Comparison of ENCODE assay signal across 15 cellular contexts in genomic region chr2:85503168-85503610, GRCh38. TPM values are rescaled to one million over a fixed set of nuclear protein-coding genes. Genes with fewer than 3 reads are reported as not detected.
A peak's percentile ranks its signal among the peaks of the same experiment; 100 is the strongest.
DNase-seq lines count a peak whose midpoint lies in the region; ATAC-seq, FAIRE-seq and TF ChIP-seq lines count a peak whose summit lies in the region.
"Had no signal": no experiment of that assay in that cellular context is flagged by ENCODE, and none has a peak within 500 bp of the region (broad histone marks: within the 10 kb centered on the region; RNA-seq: fewer than 3 reads in every experiment).

No MANE protein-coding gene starts in this region.

- DNase-seq in A549 (ENCODE audit: low read depth in 1 of 2, low spot score in 1 of 2) (peak in 1 of 2 experiments; percentile 51), mucosa of gallbladder (ENCODE audit: low spot score) (peak; percentile 74), neural progenitor cell (ENCODE audit: low spot score) (no peak), natural killer cell (no peak)
- DNase-seq in naive thymus-derived CD8-positive, alpha-beta T cell = no peak
- DNase-seq: activated CD4-positive, alpha-beta T cell treated with anti-CD3 and anti-CD28 coated beads for 4 hours; COR-L47; left lung; NCI-H1694; NCI-H510A had no signal

- no peak for TF ChIP-seq RAD21 in A549 (conservative IDR thresholded peaks at IDR 0.05 in 1 of 2, IDR thresholded peaks at IDR 0.05 in 1 of 2)

- 77% methylated on average over 10 of the region's 10 CpGs for WGBS in A549 (ENCODE audit: missing lambda C conversion rate)

- H3K4me3 ChIP-seq in A549 = no peak overlapping the region
- H3K4me3 ChIP-seq in duodenal mucosa (ENCODE audit: low read depth in 1 of 2, low read length in 2 of 2) = peak overlapping the region; percentile 20 to 30
- no peak overlapping the region for H3K4me3 ChIP-seq in neural progenitor cell
- H3K4me3 ChIP-seq: left lung had no signal

- H3K4me3 Mint-ChIP-seq in neural progenitor cell = no peak overlapping the region
- no peak overlapping the region for H3K4me3 Mint-ChIP-seq in natural killer cell
- no peak overlapping the region for H3K4me3 Mint-ChIP-seq in naive thymus-derived CD8-positive, alpha-beta T cell
- H3K4me3 Mint-ChIP-seq: T-helper 1 cell treated with Interleukin-12 subunit alpha and Interleukin-12 subunit beta and Interleukin-4 antibody, amounts not matched to agents 30 μg/mL and 1 μg/mL, for 36 hours had no signal

- FAIRE-seq in A549 (lab: Jason Lieb, UNC) = no peak
- FAIRE-seq: GM18507 had no signal

- intact Hi-C loops in natural killer cell (cut with micrococcal nuclease) = no loop called here

- peak overlapping the region; percentile 50 for H3K4me2 ChIP-seq in A549
- H3K4me2 ChIP-seq in neural progenitor cell = no peak overlapping the region

- peak overlapping the region; percentile 61 to 83 for H3K27ac ChIP-seq in A549
- peak overlapping the region; percentile 30 for H3K27ac ChIP-seq in KOPT-K1 (ENCODE audit: low read depth, low read length, poor library complexity, severe bottlenecking)
- peak overlapping the region; percentile 76 for H3K27ac ChIP-seq in duodenal mucosa (ENCODE audit: low read depth, low read length)
- H3K27ac ChIP-seq in neural progenitor cell = no peak overlapping the region
- H3K27ac ChIP-seq: left lung had no signal

- CTCF ChIA-PET in A549 (lab: Yijun Ruan, JAX) = interaction anchor here (0.7 to 6.0 kb wide), 7 partner anchors 12 to 89 kb away, joined by 3 to 43 read pairs (median 6); partner anchors contain the start of gene MAT2A

- no peak overlapping the region for H2AFZ ChIP-seq in neural progenitor cell (replicated peaks)

- H3K79me2 ChIP-seq in neural progenitor cell (ENCODE audit: low read depth) = no peaks in the 10 kb centered on the region

- TF ChIP-seq CTCF in A549 (IDR thresholded peaks at IDR 0.05) (no peak), neural progenitor cell (IDR thresholded peaks at IDR 0.05) (no peak), natural killer cell (IDR thresholded peaks at IDR 0.05) (no peak)

- H3K9me3 Mint-ChIP-seq in neural progenitor cell (peaks cover 3% of the 10 kb centered on the region), natural killer cell (no peaks in the 10 kb centered on the region)
- H3K9me3 Mint-ChIP-seq in naive thymus-derived CD8-positive, alpha-beta T cell = no peaks in the 10 kb centered on the region
- H3K9me3 Mint-ChIP-seq: T-helper 1 cell treated with Interleukin-12 subunit alpha and Interleukin-12 subunit beta and Interleukin-4 antibody, amounts not matched to agents 30 μg/mL and 1 μg/mL, for 36 hours had no signal

- H3K27ac Mint-ChIP-seq in neural progenitor cell = no peak overlapping the region
- no peak overlapping the region for H3K27ac Mint-ChIP-seq in natural killer cell
- no peak overlapping the region for H3K27ac Mint-ChIP-seq in naive thymus-derived CD8-positive, alpha-beta T cell
- H3K27ac Mint-ChIP-seq: T-helper 1 cell treated with Interleukin-12 subunit alpha and Interleukin-12 subunit beta and Interleukin-4 antibody, amounts not matched to agents 30 μg/mL and 1 μg/mL, for 36 hours had no signal

- H3K36me3 Mint-ChIP-seq in neural progenitor cell (no peaks in the 10 kb centered on the region), natural killer cell (no peaks in the 10 kb centered on the region)
- H3K36me3 Mint-ChIP-seq in naive thymus-derived CD8-positive, alpha-beta T cell = no peaks in the 10 kb centered on the region

- no peaks in the 10 kb centered on the region for H3F3A ChIP-seq in neural progenitor cell (ENCODE audit: low read depth)

- H3K27me3 ChIP-seq in duodenal mucosa (ENCODE audit: control insufficient read depth in 1 of 2, insufficient read depth in 2 of 2, low read length in 2 of 2) (no peaks in the 10 kb centered on the region), neural progenitor cell (no peaks in the 10 kb centered on the region)
- H3K27me3 ChIP-seq: left lung had no signal

- H3K9me3 ChIP-seq in A549 = no peaks in the 10 kb centered on the region
- H3K9me3 ChIP-seq in KOPT-K1 (ENCODE audit: insufficient read depth, low read length, poor library complexity, severe bottlenecking) = no peaks in the 10 kb centered on the region
- H3K9me3 ChIP-seq in duodenal mucosa (ENCODE audit: control insufficient read depth in 1 of 2, low read length in 2 of 2) = no peaks in the 10 kb centered on the region
- H3K9me3 ChIP-seq in neural progenitor cell (ENCODE audit: low read depth) = no peaks in the 10 kb centered on the region
- H3K9me3 ChIP-seq: left lung had no signal

- peaks cover 8% of the 10 kb centered on the region for H3K27me3 Mint-ChIP-seq in neural progenitor cell (ENCODE audit: insufficient read depth, low read depth)
- H3K27me3 Mint-ChIP-seq in natural killer cell (ENCODE audit: low read depth in 2 of 2) = no peaks in the 10 kb centered on the region
- no peaks in the 10 kb centered on the region for H3K27me3 Mint-ChIP-seq in naive thymus-derived CD8-positive, alpha-beta T cell

- H3K9ac ChIP-seq in duodenal mucosa (ENCODE audit: low read depth in 1 of 2, low read length in 2 of 2) = peak overlapping the region; percentile 31 to 35
- no peak overlapping the region for H3K9ac ChIP-seq in neural progenitor cell

- TF ChIP-seq POLR2A in A549 (IDR thresholded peaks at IDR 0.05; ENCODE audit: low read length) = no peak

- peaks cover 56% of the 10 kb centered on the region for H3K4me1 ChIP-seq in A549
- H3K4me1 ChIP-seq in duodenal mucosa (ENCODE audit: control insufficient read depth in 1 of 2, insufficient read depth in 2 of 2, low read length in 2 of 2) = peaks cover 37 to 45% of the 10 kb centered on the region in 2 donors
- H3K4me1 ChIP-seq in neural progenitor cell = no peaks in the 10 kb centered on the region

- no peak for TF ChIP-seq EP300 in A549 (IDR thresholded peaks at IDR 0.05)

- H3K4me1 Mint-ChIP-seq in neural progenitor cell = peaks cover 2% of the 10 kb centered on the region
- H3K4me1 Mint-ChIP-seq in natural killer cell = no peaks in the 10 kb centered on the region
- H3K4me1 Mint-ChIP-seq in naive thymus-derived CD8-positive, alpha-beta T cell = peaks cover 0 to 8% (median 2%) of the 10 kb centered on the region in 4 donors

- POLR2A ChIA-PET in A549 (lab: Yijun Ruan, JAX) = interaction anchor here (4.4 kb wide), 1 partner anchor 36 kb away, joined by 88 read pairs; the partner anchor contains the start of gene MAT2A
- POLR2A ChIA-PET in naive thymus-derived CD8-positive, alpha-beta T cell (lab: Charles Lee) = no interaction called here

- no peaks in the 10 kb centered on the region for H3K36me3 ChIP-seq in KOPT-K1 (ENCODE audit: insufficient read depth, low read length)
- H3K36me3 ChIP-seq in duodenal mucosa (ENCODE audit: control insufficient read depth in 1 of 2, insufficient read depth in 2 of 2, low read length in 2 of 2) = no peaks in the 10 kb centered on the region
- no peaks in the 10 kb centered on the region for H3K36me3 ChIP-seq in neural progenitor cell
- H3K36me3 ChIP-seq: left lung had no signal

- peak in 1 of 2 experiments; percentile 18; a peak in 3 of 6 replicates for ATAC-seq in A549
- no peak for ATAC-seq in natural killer cell
- ATAC-seq in naive thymus-derived CD8-positive, alpha-beta T cell = no peak
- no peak for ATAC-seq in HG02885 (IDR thresholded peaks at IDR 0.05; ENCODE audit: poor library complexity, unreplicated experiment)
- ATAC-seq: left lung had no signal

- H4K20me1 ChIP-seq in neural progenitor cell (ENCODE audit: low read depth) = no peaks in the 10 kb centered on the region

TF ChIP-seq in A549, 52 proteins besides CTCF, POLR2A, EP300 and RAD21 (continues in another document):
- TF ChIP-seq NFE2L2 (conservative IDR thresholded peaks at IDR 0.05; ENCODE audit: low read length) = no peak
- no peak for TF ChIP-seq EHF (CRISPR knock-in tag; IDR thresholded peaks at IDR 0.05)
- TF ChIP-seq, protein P1, sequence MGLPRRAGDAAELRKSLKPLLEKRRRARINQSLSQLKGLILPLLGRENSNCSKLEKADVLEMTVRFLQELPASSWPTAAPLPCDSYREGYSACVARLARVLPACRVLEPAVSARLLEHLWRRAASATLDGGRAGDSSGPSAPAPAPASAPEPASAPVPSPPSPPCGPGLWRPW (IDR thresholded peaks at IDR 0.05) = no peak
- no peak for TF ChIP-seq CHD4 (IDR thresholded peaks at IDR 0.05; ENCODE audit: borderline replicate concordance)
- no peak for TF ChIP-seq RFX5 (IDR thresholded peaks at IDR 0.05)
- TF ChIP-seq HOXB5 (CRISPR knock-in tag; IDR thresholded peaks at IDR 0.05) = no peak
- TF ChIP-seq EHMT2 (IDR thresholded peaks at IDR 0.05; ENCODE audit: low read depth) = no peak
- TF ChIP-seq HEYL (CRISPR knock-in tag; IDR thresholded peaks at IDR 0.05) = no peak
- TF ChIP-seq HOXB13 (CRISPR knock-in tag; IDR thresholded peaks at IDR 0.05; ENCODE audit: low read depth) = no peak
- no peak for TF ChIP-seq FOSL2 (IDR thresholded peaks at IDR 0.05)
- no peak for TF ChIP-seq FOSL2 (CRISPR knock-in tag; IDR thresholded peaks at IDR 0.05)
- no peak for TF ChIP-seq MAX (IDR thresholded peaks at IDR 0.05)
- no peak for TF ChIP-seq ZNF302 (CRISPR knock-in tag; IDR thresholded peaks at IDR 0.05)

RNA-seq across cellular contexts. Expression of gene MAT2A, which starts 35.8 kb away (rescaled TPM):
- polyA plus RNA-seq in A549 (2011; rRNA removed) (1,024 and 1,329 TPM in 2 replicates), A549 (2017; fragmentation: RNase III; extraction: RNeasy Plus Mini Kit Qiagen cat#74134 plus additional on column Dnase treatment) (370 to 430 TPM (median 400 TPM) in 3 replicates)
- polyA plus RNA-seq in A549 (2012; cell fraction: cytosol; rRNA removed) = 197 and 230 TPM in 2 replicates
- polyA plus RNA-seq in A549 (2012; cell fraction: nucleus; rRNA removed) = 533 and 600 TPM in 2 replicates
- polyA minus RNA-seq in A549 (2011; rRNA and poly(A)+ RNA removed) = 421 and 591 TPM in 2 replicates
- total RNA-seq in mucosa of gallbladder (262 TPM), neural progenitor cell (ENCODE audit: low replicate concordance) (180 and 221 TPM in 2 replicates), natural killer cell (100 to 1,000 TPM; 116 to 141 (median 135) TPM)
- total RNA-seq in naive thymus-derived CD8-positive, alpha-beta T cell = 100 to 1,000 TPM; 192 to 205 TPM
- 100 to 1,000 TPM in 1 of 3 donors, 10 to 100 TPM in 2; 68.1 to 103 (median 73.0) TPM for polyA plus RNA-seq in naive thymus-derived CD8-positive, alpha-beta T cell

RNA-seq across cellular contexts. Expression of gene GGCX, which starts 58.1 kb away (rescaled TPM):
- polyA plus RNA-seq in A549 (2011; rRNA removed) = 39.0 and 49.6 TPM in 2 replicates
- polyA plus RNA-seq in A549 (2012; cell fraction: cytosol; rRNA removed) = 49.1 and 53.4 TPM in 2 replicates
- 69.5 and 77.4 TPM in 2 replicates for polyA plus RNA-seq in A549 (2012; cell fraction: nucleus; rRNA removed)
- 48.7 to 58.5 TPM (median 55.1 TPM) in 3 replicates for polyA plus RNA-seq in A549 (2017; fragmentation: RNase III; extraction: RNeasy Plus Mini Kit Qiagen cat#74134 plus additional on column Dnase treatment)
- polyA minus RNA-seq in A549 (2011; rRNA and poly(A)+ RNA removed) = 99.1 and 106 TPM in 2 replicates
- total RNA-seq in mucosa of gallbladder = 77.4 TPM
- total RNA-seq in neural progenitor cell (ENCODE audit: low replicate concordance) = 29.7 and 41.7 TPM in 2 replicates
- 10 to 100 TPM; 21.3 to 21.7 (median 21.4) TPM for total RNA-seq in natural killer cell
- 10 to 100 TPM; 30.9 to 35.8 TPM for total RNA-seq in naive thymus-derived CD8-positive, alpha-beta T cell
- 10 to 100 TPM; 10.4 to 14.6 (median 14.0) TPM for polyA plus RNA-seq in naive thymus-derived CD8-positive, alpha-beta T cell

Comparison
In these comparisons a context has a peak if more than half of its experiments do, and no peak if none do; other contexts are left out.
1. H3K4me3 ChIP-seq: peak in duodenal mucosa (2 of 2); none in A549 (single experiment) and neural progenitor cell (single experiment).